Comparison of ENCODE assay signal across 24 cellular contexts in the genomic region with DNA sequence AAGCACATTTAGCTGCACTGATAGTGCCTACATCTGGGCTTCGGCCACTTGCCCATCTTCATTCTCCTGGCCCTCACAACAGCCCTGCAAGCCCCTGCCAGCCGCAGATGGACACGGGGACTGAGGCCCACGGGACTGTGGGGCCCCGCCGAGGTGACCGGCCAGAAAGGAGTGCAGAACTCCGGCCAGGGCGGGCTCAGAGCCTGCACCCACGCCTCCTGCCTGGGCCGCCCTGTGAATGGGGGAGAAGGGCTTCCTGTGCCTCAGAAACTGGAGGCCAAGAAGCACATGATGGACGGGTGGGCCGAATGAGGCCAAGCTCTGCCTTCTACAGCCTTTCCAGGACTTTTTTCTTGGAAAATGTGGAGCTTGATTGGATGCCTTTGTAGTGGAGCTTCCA. TPM values are rescaled to one million over a fixed set of nuclear protein-coding genes. Genes with fewer than 3 reads are reported as not detected.
A peak's percentile ranks its signal among the peaks of the same experiment; 100 is the strongest.
DNase-seq lines count a peak whose midpoint lies in the region; ATAC-seq and TF ChIP-seq lines count a peak whose summit lies in the region.
"Had no signal": no experiment of that assay in that cellular context is flagged by ENCODE, and none has a peak within 500 bp of the region (broad histone marks: within the 10 kb centered on the region; RNA-seq: fewer than 3 reads in every experiment).

No MANE protein-coding gene starts in this region.

- POLR2A ChIA-PET in RWPE1 (lab: Yijun Ruan, JAX; ENCODE audit: low non-redundant PET), result no interaction called here

- H3K27ac ChIP-seq in RWPE1 (0 out of 2 replicates have a peak overlapping the region, but pooled peaks have one; percentile 5), ascending aorta (peak overlapping the region; percentile 52 to 63), thoracic aorta (peak overlapping the region; percentile 76 to 95)
- H3K27ac ChIP-seq: SJCRH30 had no signal

- H3K4me1 ChIP-seq in ascending aorta, result peaks cover 0 to 18% of the 10 kb centered on the region in 2 donors
- H3K4me1 ChIP-seq in thoracic aorta (ENCODE audit: control insufficient read depth in 1 of 2, low read depth in 2 of 2), result peaks cover 17 to 53% of the 10 kb centered on the region in 2 donors
- H3K4me1 ChIP-seq: SJCRH30 had no signal

- H3K9me3 ChIP-seq in ascending aorta (no peaks in the 10 kb centered on the region), thoracic aorta (no peaks in the 10 kb centered on the region)
- H3K9me3 ChIP-seq: SJCRH30 had no signal

- TF ChIP-seq CTCF in RWPE1 (conservative IDR thresholded peaks at IDR 0.05; ENCODE audit: low read depth) (no peak), ascending aorta (IDR thresholded peaks at IDR 0.05) (no peak), thoracic aorta (IDR thresholded peaks at IDR 0.05) (no peak)

- ATAC-seq in thoracic aorta (ENCODE audit: insufficient number of reproducible peaks, low FRiP score, low read depth) (no peak), HG03039 (IDR thresholded peaks at IDR 0.05; ENCODE audit: unreplicated experiment) (no peak)

- H3K36me3 ChIP-seq in ascending aorta (no peaks in the 10 kb centered on the region), thoracic aorta (no peaks in the 10 kb centered on the region)
- H3K36me3 ChIP-seq: SJCRH30 had no signal

- DNase-seq in RWPE1 (ENCODE audit: low spot score) (no peak), ascending aorta (ENCODE audit: low spot score in 2 of 2) (peak in 1 of 2 donors; percentile 46), mesenteric fat pad (ENCODE audit: low spot score) (peak; percentile 83), thoracic aorta (ENCODE audit: low spot score) (no peak), cerebellar nuclear complex (lab: John Stamatoyannopoulos, UW) (no peak), NCI-H524 treated with DMSO at 0.1 percent for 48 hours (lab: John Stamatoyannopoulos, UW) (no peak)
- DNase-seq: ACHN; CD8-positive, alpha-beta memory T cell; DMS 273 treated with DMSO at 0.1 percent for 48 hours; DND-41; IMR-90; NCI-H1417; NCI-H187; NCI-H2107; NCI-H2227 treated with DMSO at 0.1 percent for 48 hours; NCI-H510A treated with DMSO at 0.1 percent for 48 hours; NCI-H82; SJCRH30 had no signal

- H3K27me3 ChIP-seq in ascending aorta (no peaks in the 10 kb centered on the region), thoracic aorta (replicated peaks; ENCODE audit: insufficient read depth) (no peaks in the 10 kb centered on the region)
- H3K27me3 ChIP-seq: SJCRH30 had no signal

- CTCF ChIA-PET in RWPE1 (lab: Yijun Ruan, JAX), result interaction anchor here (0.6 kb wide), 1 partner anchor 40 kb away, joined by 3 read pairs; no protein-coding TSS in a partner anchor

- intact Hi-C loops in ascending aorta (cut with DNase I), result no loop called here

- H3K4me3 ChIP-seq in ascending aorta, result no peak overlapping the region
- H3K4me3 ChIP-seq in thoracic aorta, result no peak overlapping the region
- H3K4me3 ChIP-seq: SJCRH30 had no signal

RNA-seq across cellular contexts. Expression of gene HGFAC, which starts 35.7 kb away (rescaled TPM):
- total RNA-seq in ascending aorta (2.2 TPM), mesenteric fat pad (not detected), thoracic aorta (under 1 TPM in 1 of 2 donors, not detected in 1; 0.95 TPM)
- total RNA-seq: CD8-positive, alpha-beta memory T cell; G401; HT-29; IMR-90; M059J; RPMI7951 had no signal

RNA-seq across cellular contexts. Expression of gene DOK7, which starts 57.1 kb away (rescaled TPM):
- total RNA-seq in ascending aorta, result 33.5 TPM
- not detected for total RNA-seq in mesenteric fat pad
- total RNA-seq in thoracic aorta, result 10 to 100 TPM in 1 of 2 donors, 1 to 10 TPM in 1; 8.8 to 36.7 TPM
- total RNA-seq: CD8-positive, alpha-beta memory T cell; G401; H1; IMR-90; RPMI7951 had no signal

Comparison
In these comparisons a context has a peak if more than half of its experiments do, and no peak if none do; other contexts are left out.
1. H3K27ac ChIP-seq: peak in every context shown above with its lines; median percentile 86 in thoracic aorta; 58 in ascending aorta; 5 in RWPE1.